Comparison of ENCODE assay signal across 2 cellular contexts in the genomic region with DNA sequence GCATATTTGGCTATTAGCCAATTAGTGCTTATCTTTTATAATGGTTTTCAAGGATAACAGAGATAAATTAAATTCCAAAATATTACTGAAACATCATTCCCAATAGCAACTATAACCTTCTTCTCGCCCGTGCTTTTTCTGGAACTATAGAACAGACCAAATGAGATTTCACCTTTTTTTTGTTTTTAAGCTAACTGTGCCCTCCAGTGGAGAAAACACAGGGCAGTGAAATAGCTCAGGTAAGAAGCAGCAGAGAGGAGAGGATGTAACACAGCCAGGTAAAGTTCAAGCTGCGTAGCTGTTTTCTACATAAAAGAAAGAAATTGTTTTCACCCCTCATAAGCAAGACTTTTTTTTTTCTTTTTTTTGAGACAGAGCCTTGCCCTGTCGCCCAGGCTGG.
TF ChIP-seq lines count a peak whose summit lies in the region.

No MANE protein-coding gene starts in this region.

TF ChIP-seq in SK-N-SH, 30 proteins besides CTCF, POLR2A, EP300 and RAD21 (continued from another document):
- no peak for TF ChIP-seq TEAD4 (IDR thresholded peaks at IDR 0.05; ENCODE audit: borderline replicate concordance, insufficient read depth)
- TF ChIP-seq NRF1 (IDR thresholded peaks at IDR 0.05; ENCODE audit: low read depth, low read length): no peak
TF ChIP-seq in SK-N-SH: peak in this region for 1.

TF ChIP-seq in SK-N-SH treated with all-trans-retinoic acid at 6 μM for 48 hours, 23 proteins besides CTCF, POLR2A, EP300 and RAD21 (continued from another document):
- TF ChIP-seq ISL1 (CRISPR knock-in tag; IDR thresholded peaks at IDR 0.05): no peak
